In the genomic region with DNA sequence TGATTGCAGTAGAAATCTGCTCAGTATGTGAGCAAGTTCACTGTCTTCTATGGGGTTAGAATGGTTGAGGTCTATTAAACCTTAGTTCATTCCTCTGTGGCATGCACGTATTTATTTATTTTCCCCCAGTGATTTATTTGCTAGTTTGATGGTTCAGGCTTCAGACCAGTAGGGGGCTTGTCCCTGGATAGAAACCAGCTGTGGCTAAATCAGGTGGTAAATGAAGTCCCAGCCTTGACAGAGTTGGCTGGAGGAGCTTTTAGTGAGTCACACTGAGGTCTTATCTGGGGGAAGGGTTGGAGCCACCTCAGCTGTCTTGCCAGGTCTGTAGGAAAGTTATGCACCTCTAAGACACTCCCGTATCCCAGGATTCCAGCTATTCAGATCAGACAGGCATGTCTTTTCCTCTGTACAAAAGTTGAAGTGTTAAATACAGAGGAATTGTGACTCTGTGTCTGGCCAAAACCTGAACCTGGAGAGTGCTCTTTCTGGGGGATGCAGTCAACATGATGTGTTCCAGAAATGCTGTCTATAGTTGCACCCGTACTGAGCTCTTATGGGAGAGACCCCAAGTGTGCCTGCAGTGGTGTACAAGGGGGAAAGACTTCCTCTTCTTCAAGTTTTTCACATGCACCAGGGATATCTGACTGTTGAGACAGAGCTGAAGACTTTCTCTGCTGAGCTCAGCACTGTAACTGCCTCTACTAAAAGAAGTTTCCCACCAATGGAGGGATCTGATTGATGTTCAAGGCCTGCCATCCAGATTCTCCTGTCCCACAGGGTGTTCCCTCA, we compare ENCODE assay signal across 11 cellular contexts.
DNase-seq lines count a peak whose midpoint lies in the region; ATAC-seq lines count a peak whose summit lies in the region.
"Had no signal": no experiment of that assay in that cellular context is flagged by ENCODE, and none has a peak within 500 bp of the region (broad histone marks: within the 10 kb centered on the region; RNA-seq: fewer than 3 reads in every experiment).

No MANE protein-coding gene starts in this region.

- peaks cover 25% of the 10 kb centered on the region for H3K4me1 Mint-ChIP-seq in activated CD4-positive, alpha-beta T cell treated with anti-CD3 and anti-CD28 coated beads, Interleukin-2, amount 10 ng/mL, durations not matched to agents 7 days and 5 days
- H3K4me1 Mint-ChIP-seq in activated CD8-positive, alpha-beta T cell treated with anti-CD3 and anti-CD28 coated beads, Interleukin-2, amount 10 ng/mL, durations not matched to agents 7 days and 5 days (ENCODE audit: low read depth) = peaks cover 28% of the 10 kb centered on the region
- H3K4me1 Mint-ChIP-seq in stimulated activated naive B cell treated with anti-CD40 and anti-IgM and Interleukin-4, amounts not matched to agents 10 μg/mL and 1 μg/mL and 100 μg/mL, for 72 hours = peaks cover 52 to 86% of the 10 kb centered on the region in 2 donors

- H3K27me3 Mint-ChIP-seq in activated CD4-positive, alpha-beta T cell treated with anti-CD3 and anti-CD28 coated beads, Interleukin-2, amount 10 ng/mL, durations not matched to agents 7 days and 5 days = peaks cover 13% of the 10 kb centered on the region
- peaks cover 14% of the 10 kb centered on the region for H3K27me3 Mint-ChIP-seq in activated CD8-positive, alpha-beta T cell treated with anti-CD3 and anti-CD28 coated beads, Interleukin-2, amount 10 ng/mL, durations not matched to agents 7 days and 5 days (ENCODE audit: low read depth)
- no peaks in the 10 kb centered on the region for H3K27me3 Mint-ChIP-seq in stimulated activated naive B cell treated with anti-CD40 and anti-IgM and Interleukin-4, amounts not matched to agents 10 μg/mL and 1 μg/mL and 100 μg/mL, for 72 hours

- DNase-seq in activated CD4-positive, alpha-beta T cell treated with anti-CD3 and anti-CD28 coated beads, Interleukin-2, amount 10 ng/mL, durations not matched to agents 7 days and 5 days = peak; percentile 27
- no peak for DNase-seq in activated CD4-positive, alpha-beta T cell treated with anti-CD3 and anti-CD28 coated beads, Interleukin-2, amount 50 U/mL, for 48 hours
- peak; percentile 91 for DNase-seq in LoVo (ENCODE audit: low spot score)
- peak; percentile 34 for DNase-seq in activated CD8-positive, alpha-beta T cell treated with anti-CD3 and anti-CD28 coated beads, Interleukin-2, amount 10 ng/mL, durations not matched to agents 7 days and 5 days
- DNase-seq in stimulated activated naive B cell treated with anti-CD40 and anti-IgM and Interleukin-4, amounts not matched to agents 10 μg/mL and 1 μg/mL and 100 μg/mL, for 72 hours = no peak
- DNase-seq in KG1 (lab: John Stamatoyannopoulos, UW) = no peak
- DNase-seq: activated effector memory CD4-positive, alpha-beta T cell treated with anti-CD3 and anti-CD28 coated beads, Interleukin-2, amount 50 U/mL, for 16 hours; C1 segment of cervical spinal cord; spleen had no signal

- no peaks in the 10 kb centered on the region for H3K9me3 Mint-ChIP-seq in activated CD4-positive, alpha-beta T cell treated with anti-CD3 and anti-CD28 coated beads, Interleukin-2, amount 10 ng/mL, durations not matched to agents 7 days and 5 days
- H3K9me3 Mint-ChIP-seq in activated CD8-positive, alpha-beta T cell treated with anti-CD3 and anti-CD28 coated beads, Interleukin-2, amount 10 ng/mL, durations not matched to agents 7 days and 5 days (ENCODE audit: insufficient read depth) = no peaks in the 10 kb centered on the region
- no peaks in the 10 kb centered on the region for H3K9me3 Mint-ChIP-seq in stimulated activated naive B cell treated with anti-CD40 and anti-IgM and Interleukin-4, amounts not matched to agents 10 μg/mL and 1 μg/mL and 100 μg/mL, for 72 hours

- CTCF ChIA-PET in activated CD4-positive, alpha-beta T cell treated with anti-CD3 and anti-CD28 coated beads, Interleukin-2, amount 10 ng/mL, durations not matched to agents 7 days and 5 days (lab: Charles Lee) = interaction anchor here (0.9 to 2.4 kb wide), 3 partner anchors 17 to 33 kb away, joined by 3 to 13 read pairs (median 11); no protein-coding TSS in a partner anchor
- CTCF ChIA-PET in activated CD8-positive, alpha-beta T cell treated with anti-CD3 and anti-CD28 coated beads, Interleukin-2, amount 10 ng/mL, durations not matched to agents 7 days and 5 days (lab: Charles Lee) = interaction anchor here (0.8 to 5.4 kb wide), 10 partner anchors 9 to 243 kb away, joined by 3 to 84 read pairs (median 3); no protein-coding TSS in a partner anchor

- no peak for ATAC-seq in activated CD8-positive, alpha-beta T cell treated with anti-CD3 and anti-CD28 coated beads, Interleukin-2, amount 10 ng/mL, durations not matched to agents 7 days and 5 days
- ATAC-seq in stimulated activated naive B cell treated with anti-CD40 and anti-IgM and Interleukin-4, amounts not matched to agents 10 μg/mL and 1 μg/mL and 100 μg/mL, for 72 hours (replicated peaks) = peak; percentile 33 to 36
- no peak for ATAC-seq in HG02885 (IDR thresholded peaks at IDR 0.05; ENCODE audit: poor library complexity, unreplicated experiment)
- no peak for ATAC-seq in HG03095 (IDR thresholded peaks at IDR 0.05; ENCODE audit: unreplicated experiment)

- no peaks in the 10 kb centered on the region for H3K36me3 Mint-ChIP-seq in activated CD4-positive, alpha-beta T cell treated with anti-CD3 and anti-CD28 coated beads, Interleukin-2, amount 10 ng/mL, durations not matched to agents 7 days and 5 days (ENCODE audit: low read depth)
- H3K36me3 Mint-ChIP-seq in activated CD8-positive, alpha-beta T cell treated with anti-CD3 and anti-CD28 coated beads, Interleukin-2, amount 10 ng/mL, durations not matched to agents 7 days and 5 days (ENCODE audit: low read depth) = no peaks in the 10 kb centered on the region
- H3K36me3 Mint-ChIP-seq in stimulated activated naive B cell treated with anti-CD40 and anti-IgM and Interleukin-4, amounts not matched to agents 10 μg/mL and 1 μg/mL and 100 μg/mL, for 72 hours = no peaks in the 10 kb centered on the region

- H3K27ac Mint-ChIP-seq in activated CD4-positive, alpha-beta T cell treated with anti-CD3 and anti-CD28 coated beads, Interleukin-2, amount 10 ng/mL, durations not matched to agents 7 days and 5 days = no peak overlapping the region
- H3K27ac Mint-ChIP-seq in activated CD8-positive, alpha-beta T cell treated with anti-CD3 and anti-CD28 coated beads, Interleukin-2, amount 10 ng/mL, durations not matched to agents 7 days and 5 days = no peak overlapping the region
- H3K27ac Mint-ChIP-seq in stimulated activated naive B cell treated with anti-CD40 and anti-IgM and Interleukin-4, amounts not matched to agents 10 μg/mL and 1 μg/mL and 100 μg/mL, for 72 hours = peak overlapping the region; percentile 32

- POLR2A ChIA-PET in activated CD4-positive, alpha-beta T cell treated with anti-CD3 and anti-CD28 coated beads, Interleukin-2, amount 10 ng/mL, durations not matched to agents 7 days and 5 days (lab: Charles Lee) = no interaction called here
- POLR2A ChIA-PET in activated CD8-positive, alpha-beta T cell treated with anti-CD3 and anti-CD28 coated beads, Interleukin-2, amount 10 ng/mL, durations not matched to agents 7 days and 5 days (lab: Charles Lee) = no interaction called here

- no peak overlapping the region for H3K4me3 Mint-ChIP-seq in activated CD4-positive, alpha-beta T cell treated with anti-CD3 and anti-CD28 coated beads, Interleukin-2, amount 10 ng/mL, durations not matched to agents 7 days and 5 days
- no peak overlapping the region for H3K4me3 Mint-ChIP-seq in activated CD8-positive, alpha-beta T cell treated with anti-CD3 and anti-CD28 coated beads, Interleukin-2, amount 10 ng/mL, durations not matched to agents 7 days and 5 days
- peak overlapping the region; percentile 36 to 51 for H3K4me3 Mint-ChIP-seq in stimulated activated naive B cell treated with anti-CD40 and anti-IgM and Interleukin-4, amounts not matched to agents 10 μg/mL and 1 μg/mL and 100 μg/mL, for 72 hours

Comparison
In these comparisons a context has a peak if more than half of its experiments do, and no peak if none do; other contexts are left out.
1. DNase-seq: peak in activated CD4-positive, alpha-beta T cell treated with anti-CD3 and anti-CD28 coated beads, Interleukin-2, amount 10 ng/mL, durations not matched to agents 7 days and 5 days (single experiment), LoVo (single experiment) and activated CD8-positive, alpha-beta T cell treated with anti-CD3 and anti-CD28 coated beads, Interleukin-2, amount 10 ng/mL, durations not matched to agents 7 days and 5 days (single experiment); none in activated CD4-positive, alpha-beta T cell treated with anti-CD3 and anti-CD28 coated beads, Interleukin-2, amount 50 U/mL, for 48 hours (0 of 2), stimulated activated naive B cell treated with anti-CD40 and anti-IgM and Interleukin-4, amounts not matched to agents 10 μg/mL and 1 μg/mL and 100 μg/mL, for 72 hours (single experiment) and KG1 (single experiment).
2. H3K4me3 Mint-ChIP-seq: peak in stimulated activated naive B cell treated with anti-CD40 and anti-IgM and Interleukin-4, amounts not matched to agents 10 μg/mL and 1 μg/mL and 100 μg/mL, for 72 hours (2 of 2); none in activated CD4-positive, alpha-beta T cell treated with anti-CD3 and anti-CD28 coated beads, Interleukin-2, amount 10 ng/mL, durations not matched to agents 7 days and 5 days (single experiment) and activated CD8-positive, alpha-beta T cell treated with anti-CD3 and anti-CD28 coated beads, Interleukin-2, amount 10 ng/mL, durations not matched to agents 7 days and 5 days (single experiment).
3. ATAC-seq: peak in stimulated activated naive B cell treated with anti-CD40 and anti-IgM and Interleukin-4, amounts not matched to agents 10 μg/mL and 1 μg/mL and 100 μg/mL, for 72 hours (2 of 2); none in activated CD8-positive, alpha-beta T cell treated with anti-CD3 and anti-CD28 coated beads, Interleukin-2, amount 10 ng/mL, durations not matched to agents 7 days and 5 days (single experiment), HG02885 (single experiment) and HG03095 (single experiment).